1 cellular context compared by ENCODE assay signal in the genomic region with DNA sequence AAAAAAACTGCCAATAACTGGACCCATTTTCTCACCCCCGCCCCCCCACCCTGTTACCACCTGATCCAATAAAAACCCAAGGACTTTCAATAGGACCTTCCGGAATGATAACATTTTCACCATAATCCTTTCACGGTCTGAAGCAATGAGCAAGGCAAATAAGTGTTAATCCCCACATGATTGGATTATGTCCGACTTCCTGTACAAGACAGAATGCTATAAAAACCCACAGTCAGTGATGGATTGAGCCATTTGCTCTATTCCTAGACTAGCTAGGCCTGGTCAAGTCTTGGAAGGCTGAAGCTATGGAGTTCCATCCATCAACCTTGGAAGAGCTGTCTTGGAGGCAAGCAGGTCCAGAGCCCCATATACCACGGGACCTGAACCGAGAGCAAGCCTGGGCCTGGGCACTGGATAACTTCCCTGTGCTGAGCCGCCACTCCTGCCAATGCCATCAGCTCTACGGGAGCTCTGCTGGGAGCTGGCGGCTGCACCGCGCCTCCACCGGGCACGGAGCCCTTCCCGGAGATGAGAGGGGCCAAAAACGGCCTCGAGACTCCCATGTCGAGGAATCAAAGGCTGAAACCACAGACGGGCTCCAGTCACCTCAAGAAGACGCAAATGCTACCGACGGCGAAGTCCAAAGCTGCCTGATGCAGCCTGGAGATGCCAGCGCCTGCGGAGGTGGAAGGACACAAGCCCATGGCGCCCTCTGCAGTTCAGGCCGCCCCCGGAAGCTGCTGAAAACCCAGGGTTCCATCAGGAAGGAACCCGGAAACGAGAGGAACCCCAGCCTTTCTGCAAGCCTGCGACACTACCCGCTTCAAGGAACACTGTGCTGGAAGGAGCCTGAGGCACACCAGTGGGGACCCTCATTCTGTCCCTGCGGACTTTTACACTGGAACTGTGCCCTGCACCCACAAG.
TF ChIP-seq lines count a peak whose summit lies in the region.

No MANE protein-coding gene starts in this region.

TF ChIP-seq in Ishikawa, 13 proteins besides CTCF, POLR2A, EP300 and RAD21 (continued from another document):
- TF ChIP-seq, protein P1, sequence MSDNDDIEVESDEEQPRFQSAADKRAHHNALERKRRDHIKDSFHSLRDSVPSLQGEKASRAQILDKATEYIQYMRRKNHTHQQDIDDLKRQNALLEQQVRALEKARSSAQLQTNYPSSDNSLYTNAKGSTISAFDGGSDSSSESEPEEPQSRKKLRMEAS (IDR thresholded peaks at IDR 0.05), result no peak
- TF ChIP-seq EGR1 (IDR thresholded peaks at IDR 0.05), result no peak
